ENCODE assay signal across 1 cellular context in genomic region chr2:87542599-87543174, GRCh38.
TF ChIP-seq lines count a peak whose summit lies in the region.
"Not testable (repeated sequence)": the region's sequence is repeated elsewhere in the genome, so short reads cannot be mapped to it uniquely, and the experiment has no call there.

No MANE protein-coding gene starts in this region.

TF ChIP-seq in K562, 482 proteins besides CTCF, POLR2A, EP300 and RAD21 (continued from another document):
- TF ChIP-seq MLLT1 (IDR thresholded peaks at IDR 0.05) (peak in 1 of 2 experiments; percentile 70; a peak in 2 of 4 replicates), NEUROD1 (IDR thresholded peaks at IDR 0.05; ENCODE audit: borderline replicate concordance, low read depth, low read length, partially characterized antibody) (peak; percentile 72), POLR2AphosphoS5 (IDR thresholded peaks at IDR 0.05; ENCODE audit: control insufficient read depth, insufficient read depth, low read depth, low read length) (peak; percentile 56; the same call in 1 of the 2 replicates), SMAD4 (CRISPR knock-in tag; conservative IDR thresholded peaks at IDR 0.05) (peak; percentile 76), TBL1XR1 (IDR thresholded peaks at IDR 0.05; ENCODE audit: low read length in 2 of 2) (peak in 1 of 2 experiments; percentile 78; a peak in 2 of 4 replicates), NCOA1 (IDR thresholded peaks at IDR 0.05; ENCODE audit: low read depth) (peak; percentile 19; the same call in 1 of the 2 replicates), PML (IDR thresholded peaks at IDR 0.05; ENCODE audit: low read length) (peak; percentile 51; the same call in 1 of the 2 replicates), RNF2 (IDR thresholded peaks at IDR 0.05) (peak; percentile 97), SOX6 (IDR thresholded peaks at IDR 0.05) (peak; percentile 62; the same call in 1 of the 2 replicates), ZNF592 (IDR thresholded peaks at IDR 0.05) (peak; percentile 60; the same call in 1 of the 2 replicates), RUNX1 (IDR thresholded peaks at IDR 0.05; ENCODE audit: low read depth) (0 out of 2 replicates have a peak, but pooled peaks have one; percentile 66), ARID1B (IDR thresholded peaks at IDR 0.05) (peak; percentile 88), STAT5A (IDR thresholded peaks at IDR 0.05; ENCODE audit: borderline replicate concordance, low read length) (peak; percentile 72), KLF16 (IDR thresholded peaks at IDR 0.05) (peak; percentile 88), ZNF639 (CRISPR knock-in tag; conservative IDR thresholded peaks at IDR 0.05 in 1 of 2, IDR thresholded peaks at IDR 0.05 in 1 of 2) (0 out of 4 replicates have a peak, but pooled peaks of 1 of the 2 experiments have one; percentile 48), ZNF197 (CRISPR knock-in tag; IDR thresholded peaks at IDR 0.05; ENCODE audit: low read depth) (0 out of 2 replicates have a peak, but pooled peaks have one; percentile 39), TEAD4 (IDR thresholded peaks at IDR 0.05; ENCODE audit: low read length) (peak; percentile 79), KDM1A (IDR thresholded peaks at IDR 0.05) (peak; percentile 48 to 57; a peak in 1 of 4 replicates), EGR1 (conservative IDR thresholded peaks at IDR 0.05) (peak; percentile 88), BHLHE40 (IDR thresholded peaks at IDR 0.05; ENCODE audit: low read length) (peak; percentile 63), NFIC (IDR thresholded peaks at IDR 0.05) (peak; percentile 62), JUND (IDR thresholded peaks at IDR 0.05; ENCODE audit: borderline replicate concordance, low read depth, low read length) (peak; percentile 57; the same call in 1 of the 2 replicates), NR2C2 (tag; IDR thresholded peaks at IDR 0.05) (peak; percentile 67), DPF2 (IDR thresholded peaks at IDR 0.05) (peak; percentile 52; the same call in 1 of the 2 replicates), GATA2 (CRISPR knock-in tag; IDR thresholded peaks at IDR 0.05) (peak; percentile 86)
- TF ChIP-seq, protein P1, sequence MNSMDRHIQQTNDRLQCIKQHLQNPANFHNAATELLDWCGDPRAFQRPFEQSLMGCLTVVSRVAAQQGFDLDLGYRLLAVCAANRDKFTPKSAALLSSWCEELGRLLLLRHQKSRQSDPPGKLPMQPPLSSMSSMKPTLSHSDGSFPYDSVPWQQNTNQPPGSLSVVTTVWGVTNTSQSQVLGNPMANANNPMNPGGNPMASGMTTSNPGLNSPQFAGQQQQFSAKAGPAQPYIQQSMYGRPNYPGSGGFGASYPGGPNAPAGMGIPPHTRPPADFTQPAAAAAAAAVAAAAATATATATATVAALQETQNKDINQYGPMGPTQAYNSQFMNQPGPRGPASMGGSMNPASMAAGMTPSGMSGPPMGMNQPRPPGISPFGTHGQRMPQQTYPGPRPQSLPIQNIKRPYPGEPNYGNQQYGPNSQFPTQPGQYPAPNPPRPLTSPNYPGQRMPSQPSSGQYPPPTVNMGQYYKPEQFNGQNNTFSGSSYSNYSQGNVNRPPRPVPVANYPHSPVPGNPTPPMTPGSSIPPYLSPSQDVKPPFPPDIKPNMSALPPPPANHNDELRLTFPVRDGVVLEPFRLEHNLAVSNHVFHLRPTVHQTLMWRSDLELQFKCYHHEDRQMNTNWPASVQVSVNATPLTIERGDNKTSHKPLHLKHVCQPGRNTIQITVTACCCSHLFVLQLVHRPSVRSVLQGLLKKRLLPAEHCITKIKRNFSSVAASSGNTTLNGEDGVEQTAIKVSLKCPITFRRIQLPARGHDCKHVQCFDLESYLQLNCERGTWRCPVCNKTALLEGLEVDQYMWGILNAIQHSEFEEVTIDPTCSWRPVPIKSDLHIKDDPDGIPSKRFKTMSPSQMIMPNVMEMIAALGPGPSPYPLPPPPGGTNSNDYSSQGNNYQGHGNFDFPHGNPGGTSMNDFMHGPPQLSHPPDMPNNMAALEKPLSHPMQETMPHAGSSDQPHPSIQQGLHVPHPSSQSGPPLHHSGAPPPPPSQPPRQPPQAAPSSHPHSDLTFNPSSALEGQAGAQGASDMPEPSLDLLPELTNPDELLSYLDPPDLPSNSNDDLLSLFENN (IDR thresholded peaks at IDR 0.05; ENCODE audit: low read depth in 2 of 2, low read length in 2 of 2), result peak in 1 of 2 experiments; percentile 87; a peak in 2 of 4 replicates
- TF ChIP-seq, protein P2, sequence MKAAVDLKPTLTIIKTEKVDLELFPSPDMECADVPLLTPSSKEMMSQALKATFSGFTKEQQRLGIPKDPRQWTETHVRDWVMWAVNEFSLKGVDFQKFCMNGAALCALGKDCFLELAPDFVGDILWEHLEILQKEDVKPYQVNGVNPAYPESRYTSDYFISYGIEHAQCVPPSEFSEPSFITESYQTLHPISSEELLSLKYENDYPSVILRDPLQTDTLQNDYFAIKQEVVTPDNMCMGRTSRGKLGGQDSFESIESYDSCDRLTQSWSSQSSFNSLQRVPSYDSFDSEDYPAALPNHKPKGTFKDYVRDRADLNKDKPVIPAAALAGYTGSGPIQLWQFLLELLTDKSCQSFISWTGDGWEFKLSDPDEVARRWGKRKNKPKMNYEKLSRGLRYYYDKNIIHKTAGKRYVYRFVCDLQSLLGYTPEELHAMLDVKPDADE (conservative IDR thresholded peaks at IDR 0.05; ENCODE audit: control insufficient read depth, low read depth, low read length), result peak; percentile 52; the same call in 1 of the 2 replicates
- TF ChIP-seq, protein P3, sequence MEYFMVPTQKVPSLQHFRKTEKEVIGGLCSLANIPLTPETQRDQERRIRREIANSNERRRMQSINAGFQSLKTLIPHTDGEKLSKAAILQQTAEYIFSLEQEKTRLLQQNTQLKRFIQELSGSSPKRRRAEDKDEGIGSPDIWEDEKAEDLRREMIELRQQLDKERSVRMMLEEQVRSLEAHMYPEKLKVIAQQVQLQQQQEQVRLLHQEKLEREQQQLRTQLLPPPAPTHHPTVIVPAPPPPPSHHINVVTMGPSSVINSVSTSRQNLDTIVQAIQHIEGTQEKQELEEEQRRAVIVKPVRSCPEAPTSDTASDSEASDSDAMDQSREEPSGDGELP (CRISPR knock-in tag; IDR thresholded peaks at IDR 0.05; ENCODE audit: borderline replicate concordance), result peak; percentile 52; the same call in 1 of the 2 replicates
- TF ChIP-seq, protein P4, sequence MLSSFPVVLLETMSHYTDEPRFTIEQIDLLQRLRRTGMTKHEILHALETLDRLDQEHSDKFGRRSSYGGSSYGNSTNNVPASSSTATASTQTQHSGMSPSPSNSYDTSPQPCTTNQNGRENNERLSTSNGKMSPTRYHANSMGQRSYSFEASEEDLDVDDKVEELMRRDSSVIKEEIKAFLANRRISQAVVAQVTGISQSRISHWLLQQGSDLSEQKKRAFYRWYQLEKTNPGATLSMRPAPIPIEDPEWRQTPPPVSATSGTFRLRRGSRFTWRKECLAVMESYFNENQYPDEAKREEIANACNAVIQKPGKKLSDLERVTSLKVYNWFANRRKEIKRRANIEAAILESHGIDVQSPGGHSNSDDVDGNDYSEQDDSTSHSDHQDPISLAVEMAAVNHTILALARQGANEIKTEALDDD (IDR thresholded peaks at IDR 0.05), result peak; percentile 44; the same call in 1 of the 2 replicates
- TF ChIP-seq, protein P5, sequence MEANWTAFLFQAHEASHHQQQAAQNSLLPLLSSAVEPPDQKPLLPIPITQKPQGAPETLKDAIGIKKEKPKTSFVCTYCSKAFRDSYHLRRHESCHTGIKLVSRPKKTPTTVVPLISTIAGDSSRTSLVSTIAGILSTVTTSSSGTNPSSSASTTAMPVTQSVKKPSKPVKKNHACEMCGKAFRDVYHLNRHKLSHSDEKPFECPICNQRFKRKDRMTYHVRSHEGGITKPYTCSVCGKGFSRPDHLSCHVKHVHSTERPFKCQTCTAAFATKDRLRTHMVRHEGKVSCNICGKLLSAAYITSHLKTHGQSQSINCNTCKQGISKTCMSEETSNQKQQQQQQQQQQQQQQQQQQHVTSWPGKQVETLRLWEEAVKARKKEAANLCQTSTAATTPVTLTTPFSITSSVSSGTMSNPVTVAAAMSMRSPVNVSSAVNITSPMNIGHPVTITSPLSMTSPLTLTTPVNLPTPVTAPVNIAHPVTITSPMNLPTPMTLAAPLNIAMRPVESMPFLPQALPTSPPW (CRISPR knock-in tag; IDR thresholded peaks at IDR 0.05), result peak; percentile 53
- TF ChIP-seq TEAD4 (CRISPR knock-in tag; IDR thresholded peaks at IDR 0.05; ENCODE audit: borderline replicate concordance); JUND (tag; IDR thresholded peaks at IDR 0.05; ENCODE audit: borderline replicate concordance, low read depth, low read length); NR2C2 (CRISPR knock-in tag; IDR thresholded peaks at IDR 0.05): not testable (repeated sequence)
